In the genomic region with DNA sequence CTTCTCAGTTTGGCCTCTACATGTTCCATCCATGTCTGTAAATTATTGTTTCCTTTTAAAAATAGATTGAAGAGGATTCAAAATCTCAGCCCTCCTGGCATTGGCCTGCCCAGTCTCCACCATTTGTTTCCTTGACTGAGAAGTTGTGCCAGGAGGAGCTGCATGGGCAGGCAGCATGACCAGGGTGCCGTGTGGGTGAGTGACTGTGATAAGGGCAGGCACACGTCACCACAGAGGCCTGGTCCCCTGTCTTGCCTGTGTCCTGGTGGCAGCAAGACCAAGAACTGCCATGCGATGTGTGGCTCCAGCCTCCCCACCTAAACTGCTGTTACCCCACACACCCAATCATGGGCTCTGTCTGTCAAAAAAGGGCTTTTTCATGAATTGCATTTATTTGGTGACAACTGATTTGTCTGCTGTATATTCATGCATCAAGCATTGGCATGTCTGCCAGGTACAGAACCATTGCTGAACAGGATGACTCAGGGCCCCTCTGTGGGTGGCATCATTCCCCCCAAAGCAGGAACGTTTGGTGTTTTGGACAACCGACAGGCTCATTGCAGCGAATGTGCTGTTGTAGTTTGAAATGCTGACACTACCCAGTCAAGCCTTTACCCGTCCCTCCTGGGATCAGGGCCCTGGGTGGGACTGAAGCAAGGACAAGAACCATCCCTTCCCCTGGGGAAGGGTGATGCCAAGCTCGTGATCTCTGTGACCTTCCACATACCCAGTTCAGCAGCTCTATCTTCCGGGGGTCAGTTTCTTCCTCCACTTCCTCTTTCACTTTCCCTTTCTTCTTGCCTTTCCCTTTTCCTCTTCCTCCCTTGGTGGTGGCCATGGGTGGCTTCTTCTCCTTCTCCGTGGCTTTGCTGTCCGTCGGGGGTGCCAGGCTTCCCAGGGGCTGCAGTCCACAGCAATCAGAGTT, we compare ENCODE assay signal across 2 cellular contexts.
TF ChIP-seq lines count a peak whose summit lies in the region.

No MANE protein-coding gene starts in this region.

TF ChIP-seq in IMR-90, 13 proteins besides CTCF, POLR2A, EP300 and RAD21:
- TF ChIP-seq MXI1 (IDR thresholded peaks at IDR 0.05; ENCODE audit: borderline replicate concordance, low read depth, low read length) (no peak), CHD1 (IDR thresholded peaks at IDR 0.05; ENCODE audit: low read depth, low read length) (no peak), RFX5 (IDR thresholded peaks at IDR 0.05; ENCODE audit: low read depth, low read length) (no peak), BHLHE40 (IDR thresholded peaks at IDR 0.05; ENCODE audit: low read depth, low read length) (no peak), CEBPB (IDR thresholded peaks at IDR 0.05; ENCODE audit: low read depth, low read length) (no peak), MAZ (IDR thresholded peaks at IDR 0.05; ENCODE audit: borderline replicate concordance, low read depth, low read length) (no peak), RCOR1 (IDR thresholded peaks at IDR 0.05; ENCODE audit: insufficient replicate concordance, low read length) (no peak), MAFK (IDR thresholded peaks at IDR 0.05; ENCODE audit: low read depth, low read length) (no peak), NFE2L2 (IDR thresholded peaks at IDR 0.05; ENCODE audit: low read depth, low read length) (no peak), FOS (IDR thresholded peaks at IDR 0.05; ENCODE audit: low read depth, low read length) (no peak)
- TF ChIP-seq, protein P1, sequence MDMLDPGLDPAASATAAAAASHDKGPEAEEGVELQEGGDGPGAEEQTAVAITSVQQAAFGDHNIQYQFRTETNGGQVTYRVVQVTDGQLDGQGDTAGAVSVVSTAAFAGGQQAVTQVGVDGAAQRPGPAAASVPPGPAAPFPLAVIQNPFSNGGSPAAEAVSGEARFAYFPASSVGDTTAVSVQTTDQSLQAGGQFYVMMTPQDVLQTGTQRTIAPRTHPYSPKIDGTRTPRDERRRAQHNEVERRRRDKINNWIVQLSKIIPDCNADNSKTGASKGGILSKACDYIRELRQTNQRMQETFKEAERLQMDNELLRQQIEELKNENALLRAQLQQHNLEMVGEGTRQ (IDR thresholded peaks at IDR 0.05; ENCODE audit: low read depth, low read length): no peak
- TF ChIP-seq, protein P2, sequence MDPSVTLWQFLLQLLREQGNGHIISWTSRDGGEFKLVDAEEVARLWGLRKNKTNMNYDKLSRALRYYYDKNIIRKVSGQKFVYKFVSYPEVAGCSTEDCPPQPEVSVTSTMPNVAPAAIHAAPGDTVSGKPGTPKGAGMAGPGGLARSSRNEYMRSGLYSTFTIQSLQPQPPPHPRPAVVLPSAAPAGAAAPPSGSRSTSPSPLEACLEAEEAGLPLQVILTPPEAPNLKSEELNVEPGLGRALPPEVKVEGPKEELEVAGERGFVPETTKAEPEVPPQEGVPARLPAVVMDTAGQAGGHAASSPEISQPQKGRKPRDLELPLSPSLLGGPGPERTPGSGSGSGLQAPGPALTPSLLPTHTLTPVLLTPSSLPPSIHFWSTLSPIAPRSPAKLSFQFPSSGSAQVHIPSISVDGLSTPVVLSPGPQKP (IDR thresholded peaks at IDR 0.05; ENCODE audit: borderline replicate concordance, low read depth, low read length): no peak

TF ChIP-seq in H1, 55 proteins besides CTCF, POLR2A, EP300 and RAD21:
- TF ChIP-seq KDM4A (IDR thresholded peaks at IDR 0.05; ENCODE audit: low read depth, low read length, severe bottlenecking) (no peak), KDM1A (IDR thresholded peaks at IDR 0.05; ENCODE audit: borderline replicate concordance, low read length) (no peak)
- TF ChIP-seq, protein P3, sequence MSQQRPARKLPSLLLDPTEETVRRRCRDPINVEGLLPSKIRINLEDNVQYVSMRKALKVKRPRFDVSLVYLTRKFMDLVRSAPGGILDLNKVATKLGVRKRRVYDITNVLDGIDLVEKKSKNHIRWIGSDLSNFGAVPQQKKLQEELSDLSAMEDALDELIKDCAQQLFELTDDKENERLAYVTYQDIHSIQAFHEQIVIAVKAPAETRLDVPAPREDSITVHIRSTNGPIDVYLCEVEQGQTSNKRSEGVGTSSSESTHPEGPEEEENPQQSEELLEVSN (IDR thresholded peaks at IDR 0.05): no peak
